ENCODE assay signal across 18 cellular contexts in the genomic region with DNA sequence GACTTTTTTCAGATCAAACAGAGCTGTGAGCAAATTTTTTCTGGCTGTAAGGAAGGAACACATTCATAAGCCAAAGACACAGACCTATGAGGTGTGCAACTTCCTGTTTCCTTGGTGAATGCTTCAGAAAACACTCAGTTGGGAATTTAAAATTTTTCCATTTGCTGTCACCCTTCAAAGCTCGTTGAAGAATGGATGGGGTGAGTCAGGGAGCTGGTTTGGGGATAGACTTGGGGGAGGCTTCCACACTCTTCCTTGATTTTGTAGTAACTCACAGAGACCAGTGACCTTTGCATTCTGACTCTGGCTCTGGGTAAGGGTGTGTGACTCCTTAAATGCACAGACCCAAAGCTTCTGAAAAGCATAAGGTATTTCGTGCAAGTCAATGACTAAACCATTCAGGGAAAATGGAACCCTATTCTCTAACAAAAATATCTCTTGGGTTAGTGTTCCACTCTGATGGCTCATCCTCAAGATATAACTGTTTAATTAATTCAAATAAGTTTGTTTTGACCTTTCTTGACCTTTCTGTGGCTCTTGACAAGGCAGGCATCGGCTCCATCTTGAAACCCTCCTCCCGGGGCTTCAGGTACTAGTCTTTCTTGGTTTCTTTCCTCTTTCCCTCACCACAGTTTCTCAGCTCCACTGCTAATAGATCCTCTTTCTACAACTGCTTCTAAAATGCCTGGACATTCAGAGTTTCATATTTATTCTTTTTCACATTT.
A peak's percentile ranks its signal among the peaks of the same experiment; 100 is the strongest.
DNase-seq lines count a peak whose midpoint lies in the region; ATAC-seq, FAIRE-seq and TF ChIP-seq lines count a peak whose summit lies in the region.
"Had no signal": no experiment of that assay in that cellular context is flagged by ENCODE, and none has a peak within 500 bp of the region (broad histone marks: within the 10 kb centered on the region; RNA-seq: fewer than 3 reads in every experiment).

No MANE protein-coding gene starts in this region.

- no TSS peak for BruUV-seq in GM12878 (replicated peaks; lab: Mats Ljungman, UMichigan)

- H3K79me2 ChIP-seq in GM12878 (ENCODE audit: control insufficient read depth, insufficient read depth, low read length): no peaks in the 10 kb centered on the region

- POLR2A ChIA-PET in GM12878 (lab: Charles Lee): interaction anchor here (1.2 kb wide), 1 partner anchor 11 kb away, joined by 3 read pairs; no protein-coding TSS in a partner anchor

- H3K4me3 ChIP-seq in GM12878: no peak overlapping the region
- H3K4me3 ChIP-seq: right lobe of liver, suprapubic skin had no signal

- intact Hi-C loops in GM12878 (cut with micrococcal nuclease; ENCODE audit: unreplicated experiment) (no loop called here), left colon (cut with DNase I, micrococcal nuclease) (no loop called here)

- no peak overlapping the region for H3K27ac ChIP-seq in GM12878 (ENCODE audit: control insufficient read depth, insufficient read depth)
- H3K27ac ChIP-seq: right lobe of liver, suprapubic skin had no signal

- no peak for TF ChIP-seq EP300 in GM12878 (IDR thresholded peaks at IDR 0.05; ENCODE audit: borderline replicate concordance in 1 of 2, control insufficient read depth in 1 of 2, low read depth in 2 of 2, low read length in 2 of 2)

- peaks cover 3% of the 10 kb centered on the region; the same call in 1 of the 2 replicates for H3K4me1 ChIP-seq in GM12878 (ENCODE audit: control insufficient read depth, insufficient read depth, low read length)
- H3K4me1 ChIP-seq: right lobe of liver, suprapubic skin had no signal

- TF ChIP-seq POLR2A in GM12878 (IDR thresholded peaks at IDR 0.05; ENCODE audit: low read depth, low read length): no peak

- TF ChIP-seq CTCF in GM12878 (IDR thresholded peaks at IDR 0.05 in 2 of 3, conservative IDR thresholded peaks at IDR 0.05 in 1 of 3; ENCODE audit: control insufficient read depth in 2 of 3, extremely low read depth in 1 of 3, insufficient read depth in 1 of 3, low read depth in 3 of 3, low read length in 3 of 3): no peak

- SMC1A ChIA-PET in GM12878 (lab: Charles Lee; ENCODE audit: uncharacterized antibody, unreplicated experiment): interaction anchor here (1.0 to 2.4 kb wide), 5 partner anchors 8 to 48 kb away, joined by 3 to 11 read pairs (median 7); no protein-coding TSS in a partner anchor

- H3K9me3 ChIP-seq in GM12878 (replicated peaks; ENCODE audit: control insufficient read depth, insufficient read depth, low read length): no peaks in the 10 kb centered on the region; the same call in 1 of the 3 replicates
- H3K9me3 ChIP-seq: right lobe of liver, suprapubic skin had no signal

- H2AFZ ChIP-seq in GM12878 (ENCODE audit: control insufficient read depth, low read depth, low read length): peak overlapping the region; percentile 7; the same call in 1 of the 2 replicates

- peak; percentile 81 for DNase-seq in HT1080 (ENCODE audit: low read depth)
- DNase-seq in GM12878 (ENCODE audit: low read depth, low spot score): no peak
- DNase-seq in renal cortical epithelial cell (ENCODE audit: low read depth): peak; percentile 89
- DNase-seq in SIG-M5 (lab: John Stamatoyannopoulos, UW): no peak
- DNase-seq in left colon: no peak
- DNase-seq in HT-29 (ENCODE audit: low spot score): no peak
- DNase-seq: activated CD4-positive, CD25-positive, alpha-beta regulatory T cell; activated CD8-positive, alpha-beta memory T cell treated with anti-CD3 and anti-CD28 coated beads, Interleukin-2, amount 50 U/mL, for 4 hours; CD8-positive, alpha-beta memory T cell; left cardiac atrium; natural killer cell; NCI-H187; NCI-H748 treated with DMSO at 0.1 percent for 48 hours; right lobe of liver had no signal

- H3K4me2 ChIP-seq in GM12878 (ENCODE audit: control insufficient read depth, insufficient read depth): no peak overlapping the region; the same call in 1 of the 2 replicates

- TF ChIP-seq RAD21 in GM12878 (IDR thresholded peaks at IDR 0.05; ENCODE audit: insufficient read depth, low read depth, low read length): no peak

- peak; percentile 37 for ATAC-seq in GM19328 (IDR thresholded peaks at IDR 0.05; ENCODE audit: unreplicated experiment)
- no peak for ATAC-seq in GM12878
- no peak for ATAC-seq in left colon
- ATAC-seq: HepG2, natural killer cell, right lobe of liver had no signal

- no peak for FAIRE-seq in GM12878 (lab: Jason Lieb, UNC)
- FAIRE-seq: H1, HepG2 had no signal

- 29% methylated on average over 4 of the region's 4 CpGs for WGBS in GM12878 (ENCODE audit: insufficient coverage, insufficient replicate concordance, low lambda C conversion rate, missing lambda C conversion rate)

- H4K20me1 ChIP-seq in GM12878 (ENCODE audit: control insufficient read depth, insufficient read depth): no peaks in the 10 kb centered on the region

- no peaks in the 10 kb centered on the region for H3K27me3 ChIP-seq in GM12878 (replicated peaks in 1 of 2; ENCODE audit: control insufficient read depth in 2 of 2, insufficient read depth in 2 of 2, low read length in 1 of 2)
- H3K27me3 ChIP-seq: right lobe of liver, suprapubic skin had no signal

- H3K9ac ChIP-seq in GM12878 (ENCODE audit: control insufficient read depth, insufficient read depth, low read length): no peak overlapping the region

- no peaks in the 10 kb centered on the region for H3K36me3 ChIP-seq in GM12878 (ENCODE audit: control insufficient read depth in 2 of 2, insufficient read depth in 2 of 2, low read length in 1 of 2)
- H3K36me3 ChIP-seq: right lobe of liver, suprapubic skin had no signal

- RAD21 ChIA-PET in GM12878 (lab: Charles Lee; ENCODE audit: unreplicated experiment): interaction anchor here (1.0 to 3.4 kb wide), 4 partner anchors 10 to 49 kb away, joined by 3 to 11 read pairs (median 7); no protein-coding TSS in a partner anchor

- in situ Hi-C loops in GM12878 (cut with MboI): loop anchor here (25.0 kb wide), 1 partner anchor 1907 kb away; no protein-coding TSS in a partner anchor

- CTCF ChIA-PET in GM12878 (lab: Yijun Ruan, JAX): interaction anchor here (0.9 to 6.5 kb wide), 2 partner anchors 12 to 42 kb away, joined by 3 to 66 read pairs; no protein-coding TSS in a partner anchor

TF ChIP-seq in GM12878, 131 proteins besides CTCF, POLR2A, EP300 and RAD21:
- TF ChIP-seq NR2F1 (conservative IDR thresholded peaks at IDR 0.05) (peak; percentile 85), SPI1 (IDR thresholded peaks at IDR 0.05; ENCODE audit: borderline replicate concordance, insufficient read depth, low read depth, low read length) (0 out of 2 replicates have a peak, but pooled peaks have one; percentile 23), TCF7 (IDR thresholded peaks at IDR 0.05; ENCODE audit: borderline replicate concordance) (no peak), RUNX3 (IDR thresholded peaks at IDR 0.05; ENCODE audit: low read length) (0 out of 2 replicates have a peak, but pooled peaks have one; percentile 9)
- TF ChIP-seq, protein P1, sequence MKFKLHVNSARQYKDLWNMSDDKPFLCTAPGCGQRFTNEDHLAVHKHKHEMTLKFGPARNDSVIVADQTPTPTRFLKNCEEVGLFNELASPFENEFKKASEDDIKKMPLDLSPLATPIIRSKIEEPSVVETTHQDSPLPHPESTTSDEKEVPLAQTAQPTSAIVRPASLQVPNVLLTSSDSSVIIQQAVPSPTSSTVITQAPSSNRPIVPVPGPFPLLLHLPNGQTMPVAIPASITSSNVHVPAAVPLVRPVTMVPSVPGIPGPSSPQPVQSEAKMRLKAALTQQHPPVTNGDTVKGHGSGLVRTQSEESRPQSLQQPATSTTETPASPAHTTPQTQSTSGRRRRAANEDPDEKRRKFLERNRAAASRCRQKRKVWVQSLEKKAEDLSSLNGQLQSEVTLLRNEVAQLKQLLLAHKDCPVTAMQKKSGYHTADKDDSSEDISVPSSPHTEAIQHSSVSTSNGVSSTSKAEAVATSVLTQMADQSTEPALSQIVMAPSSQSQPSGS (IDR thresholded peaks at IDR 0.05; ENCODE audit: low read length): peak; percentile 46; the same call in 1 of the 2 replicates

Comparison
In these comparisons a context has a peak if more than half of its experiments do, and no peak if none do; other contexts are left out.
1. DNase-seq: peak in HT1080 (single experiment) and renal cortical epithelial cell (single experiment); none in GM12878 (single experiment), SIG-M5 (single experiment), left colon (0 of 2) and HT-29 (single experiment).